Comparison of ENCODE assay signal across 1 cellular context in the genomic region with DNA sequence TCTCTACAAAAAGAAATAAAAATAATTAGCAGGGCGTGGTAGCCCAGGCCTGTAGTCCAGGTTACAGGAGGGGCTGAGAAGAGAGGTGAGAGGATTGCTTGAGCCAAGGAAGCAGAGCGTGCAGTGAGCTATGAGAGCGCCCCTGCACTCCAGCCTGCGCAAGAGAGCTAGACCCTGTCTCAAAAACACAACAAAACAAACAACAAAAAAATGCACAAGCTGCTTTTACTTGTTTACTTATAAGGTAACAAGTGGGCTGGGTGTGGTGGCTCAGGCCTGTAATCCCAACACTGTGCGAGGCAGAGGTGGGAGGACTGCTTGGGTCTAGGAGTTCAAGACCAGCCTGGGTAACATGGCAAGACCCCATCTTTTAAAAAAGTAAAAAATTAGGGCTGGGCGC.
TF ChIP-seq lines count a peak whose summit lies in the region.

No MANE protein-coding gene starts in this region.

TF ChIP-seq in liver, 16 proteins besides CTCF, POLR2A, EP300 and RAD21 (continued from another document):
- TF ChIP-seq, protein P1, sequence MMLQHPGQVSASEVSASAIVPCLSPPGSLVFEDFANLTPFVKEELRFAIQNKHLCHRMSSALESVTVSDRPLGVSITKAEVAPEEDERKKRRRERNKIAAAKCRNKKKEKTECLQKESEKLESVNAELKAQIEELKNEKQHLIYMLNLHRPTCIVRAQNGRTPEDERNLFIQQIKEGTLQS (IDR thresholded peaks at IDR 0.05): no peak
- TF ChIP-seq EGR1 (IDR thresholded peaks at IDR 0.05; ENCODE audit: low read depth in 2 of 2) (no peak), NR2F2 (IDR thresholded peaks at IDR 0.05) (no peak)
